1 cellular context compared by ENCODE assay signal in the genomic region with DNA sequence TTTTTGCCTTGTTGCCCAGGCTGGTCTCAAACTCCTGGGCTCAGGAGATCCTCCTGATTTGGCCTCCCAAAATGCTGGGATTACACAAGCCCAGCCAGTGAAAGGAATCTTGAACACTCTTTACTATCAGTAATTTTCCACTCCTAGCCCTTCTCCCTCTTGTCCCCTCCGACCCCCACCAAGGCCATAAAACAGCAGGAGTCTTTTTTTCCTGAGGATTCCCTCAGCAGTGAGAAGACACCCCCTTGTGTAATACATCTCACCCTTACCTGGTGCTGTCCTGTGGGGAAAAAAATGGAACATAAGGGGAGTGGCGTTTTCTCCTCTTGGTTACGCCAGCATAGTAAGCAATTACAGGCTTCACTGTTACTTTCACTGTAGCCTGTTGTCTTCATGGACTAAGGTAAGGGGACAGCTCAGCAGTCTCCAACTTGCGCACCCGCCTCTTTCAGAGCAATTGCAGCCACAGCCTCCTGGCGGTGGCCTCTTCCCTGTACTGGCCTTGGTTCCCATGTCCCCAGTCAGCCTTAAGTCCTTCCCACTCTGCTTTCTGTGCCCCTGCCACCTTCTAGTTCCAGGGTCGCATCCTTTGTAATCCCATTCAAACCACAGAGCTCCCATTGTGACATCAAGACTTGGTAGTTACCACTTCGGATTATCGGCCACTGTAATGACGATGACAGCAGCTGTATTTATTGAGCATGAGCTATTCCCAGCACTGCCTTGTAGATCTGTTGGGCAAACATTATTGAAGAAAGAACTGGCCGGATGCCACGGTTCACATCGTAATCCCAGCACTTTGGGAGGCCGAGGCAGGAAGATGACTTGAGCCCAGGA.
TF ChIP-seq lines count a peak whose summit lies in the region.

No MANE protein-coding gene starts in this region.

TF ChIP-seq in HepG2, 621 proteins besides CTCF, POLR2A, EP300 and RAD21 (continues in another document):
- TF ChIP-seq THAP11 (CRISPR knock-in tag; IDR thresholded peaks at IDR 0.05) (no peak), SRSF9 (IDR thresholded peaks at IDR 0.05; ENCODE audit: borderline replicate concordance, insufficient read depth, low read depth, low read length, poor library complexity, severe bottlenecking) (no peak), FOSL1 (CRISPR knock-in tag; IDR thresholded peaks at IDR 0.05; ENCODE audit: borderline replicate concordance) (no peak), EHMT2 (IDR thresholded peaks at IDR 0.05; ENCODE audit: borderline replicate concordance, low read depth, low read length) (no peak), JUN (CRISPR knock-in tag; IDR thresholded peaks at IDR 0.05) (no peak), AKAP8 (CRISPR knock-in tag; IDR thresholded peaks at IDR 0.05) (no peak), RFX1 (IDR thresholded peaks at IDR 0.05) (no peak), ZNF782 (CRISPR knock-in tag; IDR thresholded peaks at IDR 0.05; ENCODE audit: borderline replicate concordance) (0 out of 2 replicates have a peak, but pooled peaks have one; percentile 27), SIN3B (IDR thresholded peaks at IDR 0.05; ENCODE audit: low read length) (no peak), RBFOX2 (IDR thresholded peaks at IDR 0.05; ENCODE audit: low read depth, low read length) (no peak), ZNF230 (CRISPR knock-in tag; IDR thresholded peaks at IDR 0.05) (0 out of 2 replicates have a peak, but pooled peaks have one; percentile 63), AGO1 (IDR thresholded peaks at IDR 0.05; ENCODE audit: low read depth, low read length, poor library complexity, severe bottlenecking) (no peak), ZNF350 (CRISPR knock-in tag; IDR thresholded peaks at IDR 0.05; ENCODE audit: borderline replicate concordance, low read depth) (no peak; the same call in 1 of the 2 replicates), HNF4G (IDR thresholded peaks at IDR 0.05; ENCODE audit: borderline replicate concordance, low read depth, low read length) (no peak), HNF4G (CRISPR knock-in tag; IDR thresholded peaks at IDR 0.05; ENCODE audit: borderline replicate concordance, low read depth) (no peak), ZNF878 (CRISPR knock-in tag; IDR thresholded peaks at IDR 0.05) (no peak), EED (CRISPR knock-in tag; IDR thresholded peaks at IDR 0.05) (no peak), ELF4 (CRISPR knock-in tag; IDR thresholded peaks at IDR 0.05; ENCODE audit: borderline replicate concordance) (no peak), ELF1 (CRISPR knock-in tag; IDR thresholded peaks at IDR 0.05) (no peak), ETV6 (CRISPR knock-in tag; conservative IDR thresholded peaks at IDR 0.05) (no peak), SRSF1 (optimal IDR thresholded peaks at IDR 0.05; ENCODE audit: low read depth, low read length) (no peak), NFRKB (IDR thresholded peaks at IDR 0.05) (no peak), ERF (CRISPR knock-in tag; IDR thresholded peaks at IDR 0.05) (no peak; the same call in 1 of the 2 replicates), MAZ (IDR thresholded peaks at IDR 0.05; ENCODE audit: borderline replicate concordance, low read depth, low read length) (no peak), MAZ (CRISPR knock-in tag; IDR thresholded peaks at IDR 0.05; ENCODE audit: low read depth) (no peak), KLF11 (CRISPR knock-in tag; IDR thresholded peaks at IDR 0.05) (no peak), RNF2 (conservative IDR thresholded peaks at IDR 0.05; ENCODE audit: low read depth) (no peak), ZNF557 (CRISPR knock-in tag; IDR thresholded peaks at IDR 0.05) (no peak)
- TF ChIP-seq, protein P1, sequence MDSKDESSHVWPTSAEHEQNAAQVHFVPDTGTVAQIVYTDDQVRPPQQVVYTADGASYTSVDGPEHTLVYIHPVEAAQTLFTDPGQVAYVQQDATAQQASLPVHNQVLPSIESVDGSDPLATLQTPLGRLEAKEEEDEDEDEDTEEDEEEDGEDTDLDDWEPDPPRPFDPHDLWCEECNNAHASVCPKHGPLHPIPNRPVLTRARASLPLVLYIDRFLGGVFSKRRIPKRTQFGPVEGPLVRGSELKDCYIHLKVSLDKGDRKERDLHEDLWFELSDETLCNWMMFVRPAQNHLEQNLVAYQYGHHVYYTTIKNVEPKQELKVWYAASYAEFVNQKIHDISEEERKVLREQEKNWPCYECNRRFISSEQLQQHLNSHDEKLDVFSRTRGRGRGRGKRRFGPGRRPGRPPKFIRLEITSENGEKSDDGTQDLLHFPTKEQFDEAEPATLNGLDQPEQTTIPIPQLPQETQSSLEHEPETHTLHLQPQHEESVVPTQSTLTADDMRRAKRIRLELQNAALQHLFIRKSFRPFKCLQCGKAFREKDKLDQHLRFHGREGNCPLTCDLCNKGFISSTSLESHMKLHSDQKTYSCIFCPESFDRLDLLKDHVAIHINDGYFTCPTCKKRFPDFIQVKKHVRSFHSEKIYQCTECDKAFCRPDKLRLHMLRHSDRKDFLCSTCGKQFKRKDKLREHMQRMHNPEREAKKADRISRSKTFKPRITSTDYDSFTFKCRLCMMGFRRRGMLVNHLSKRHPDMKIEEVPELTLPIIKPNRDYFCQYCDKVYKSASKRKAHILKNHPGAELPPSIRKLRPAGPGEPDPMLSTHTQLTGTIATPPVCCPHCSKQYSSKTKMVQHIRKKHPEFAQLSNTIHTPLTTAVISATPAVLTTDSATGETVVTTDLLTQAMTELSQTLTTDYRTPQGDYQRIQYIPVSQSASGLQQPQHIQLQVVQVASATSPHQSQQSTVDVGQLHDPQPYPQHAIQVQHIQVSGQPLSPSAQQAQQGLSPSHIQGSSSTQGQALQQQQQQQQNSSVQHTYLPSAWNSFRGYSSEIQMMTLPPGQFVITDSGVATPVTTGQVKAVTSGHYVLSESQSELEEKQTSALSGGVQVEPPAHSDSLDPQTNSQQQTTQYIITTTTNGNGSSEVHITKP (CRISPR knock-in tag; IDR thresholded peaks at IDR 0.05; ENCODE audit: low read depth), result no peak
- TF ChIP-seq, protein P2, sequence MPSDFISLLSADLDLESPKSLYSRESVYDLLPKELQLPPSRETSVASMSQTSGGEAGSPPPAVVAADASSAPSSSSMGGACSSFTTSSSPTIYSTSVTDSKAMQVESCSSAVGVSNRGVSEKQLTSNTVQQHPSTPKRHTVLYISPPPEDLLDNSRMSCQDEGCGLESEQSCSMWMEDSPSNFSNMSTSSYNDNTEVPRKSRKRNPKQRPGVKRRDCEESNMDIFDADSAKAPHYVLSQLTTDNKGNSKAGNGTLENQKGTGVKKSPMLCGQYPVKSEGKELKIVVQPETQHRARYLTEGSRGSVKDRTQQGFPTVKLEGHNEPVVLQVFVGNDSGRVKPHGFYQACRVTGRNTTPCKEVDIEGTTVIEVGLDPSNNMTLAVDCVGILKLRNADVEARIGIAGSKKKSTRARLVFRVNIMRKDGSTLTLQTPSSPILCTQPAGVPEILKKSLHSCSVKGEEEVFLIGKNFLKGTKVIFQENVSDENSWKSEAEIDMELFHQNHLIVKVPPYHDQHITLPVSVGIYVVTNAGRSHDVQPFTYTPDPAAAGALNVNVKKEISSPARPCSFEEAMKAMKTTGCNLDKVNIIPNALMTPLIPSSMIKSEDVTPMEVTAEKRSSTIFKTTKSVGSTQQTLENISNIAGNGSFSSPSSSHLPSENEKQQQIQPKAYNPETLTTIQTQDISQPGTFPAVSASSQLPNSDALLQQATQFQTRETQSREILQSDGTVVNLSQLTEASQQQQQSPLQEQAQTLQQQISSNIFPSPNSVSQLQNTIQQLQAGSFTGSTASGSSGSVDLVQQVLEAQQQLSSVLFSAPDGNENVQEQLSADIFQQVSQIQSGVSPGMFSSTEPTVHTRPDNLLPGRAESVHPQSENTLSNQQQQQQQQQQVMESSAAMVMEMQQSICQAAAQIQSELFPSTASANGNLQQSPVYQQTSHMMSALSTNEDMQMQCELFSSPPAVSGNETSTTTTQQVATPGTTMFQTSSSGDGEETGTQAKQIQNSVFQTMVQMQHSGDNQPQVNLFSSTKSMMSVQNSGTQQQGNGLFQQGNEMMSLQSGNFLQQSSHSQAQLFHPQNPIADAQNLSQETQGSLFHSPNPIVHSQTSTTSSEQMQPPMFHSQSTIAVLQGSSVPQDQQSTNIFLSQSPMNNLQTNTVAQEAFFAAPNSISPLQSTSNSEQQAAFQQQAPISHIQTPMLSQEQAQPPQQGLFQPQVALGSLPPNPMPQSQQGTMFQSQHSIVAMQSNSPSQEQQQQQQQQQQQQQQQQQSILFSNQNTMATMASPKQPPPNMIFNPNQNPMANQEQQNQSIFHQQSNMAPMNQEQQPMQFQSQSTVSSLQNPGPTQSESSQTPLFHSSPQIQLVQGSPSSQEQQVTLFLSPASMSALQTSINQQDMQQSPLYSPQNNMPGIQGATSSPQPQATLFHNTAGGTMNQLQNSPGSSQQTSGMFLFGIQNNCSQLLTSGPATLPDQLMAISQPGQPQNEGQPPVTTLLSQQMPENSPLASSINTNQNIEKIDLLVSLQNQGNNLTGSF (CRISPR knock-in tag; IDR thresholded peaks at IDR 0.05), result no peak
- TF ChIP-seq, protein P3, sequence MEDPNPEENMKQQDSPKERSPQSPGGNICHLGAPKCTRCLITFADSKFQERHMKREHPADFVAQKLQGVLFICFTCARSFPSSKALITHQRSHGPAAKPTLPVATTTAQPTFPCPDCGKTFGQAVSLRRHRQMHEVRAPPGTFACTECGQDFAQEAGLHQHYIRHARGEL (CRISPR knock-in tag; IDR thresholded peaks at IDR 0.05), result no peak
- TF ChIP-seq, protein P4, sequence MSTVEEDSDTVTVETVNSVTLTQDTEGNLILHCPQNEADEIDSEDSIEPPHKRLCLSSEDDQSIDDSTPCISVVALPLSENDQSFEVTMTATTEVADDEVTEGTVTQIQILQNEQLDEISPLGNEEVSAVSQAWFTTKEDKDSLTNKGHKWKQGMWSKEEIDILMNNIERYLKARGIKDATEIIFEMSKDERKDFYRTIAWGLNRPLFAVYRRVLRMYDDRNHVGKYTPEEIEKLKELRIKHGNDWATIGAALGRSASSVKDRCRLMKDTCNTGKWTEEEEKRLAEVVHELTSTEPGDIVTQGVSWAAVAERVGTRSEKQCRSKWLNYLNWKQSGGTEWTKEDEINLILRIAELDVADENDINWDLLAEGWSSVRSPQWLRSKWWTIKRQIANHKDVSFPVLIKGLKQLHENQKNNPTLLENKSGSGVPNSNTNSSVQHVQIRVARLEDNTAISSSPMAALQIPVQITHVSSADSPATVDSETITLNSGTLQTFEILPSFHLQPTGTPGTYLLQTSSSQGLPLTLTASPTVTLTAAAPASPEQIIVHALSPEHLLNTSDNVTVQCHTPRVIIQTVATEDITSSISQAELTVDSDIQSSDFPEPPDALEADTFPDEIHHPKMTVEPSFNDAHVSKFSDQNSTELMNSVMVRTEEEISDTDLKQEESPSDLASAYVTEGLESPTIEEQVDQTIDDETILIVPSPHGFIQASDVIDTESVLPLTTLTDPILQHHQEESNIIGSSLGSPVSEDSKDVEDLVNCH (CRISPR knock-in tag; IDR thresholded peaks at IDR 0.05), result no peak
- TF ChIP-seq, protein P5, sequence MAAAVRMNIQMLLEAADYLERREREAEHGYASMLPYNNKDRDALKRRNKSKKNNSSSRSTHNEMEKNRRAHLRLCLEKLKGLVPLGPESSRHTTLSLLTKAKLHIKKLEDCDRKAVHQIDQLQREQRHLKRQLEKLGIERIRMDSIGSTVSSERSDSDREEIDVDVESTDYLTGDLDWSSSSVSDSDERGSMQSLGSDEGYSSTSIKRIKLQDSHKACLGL (CRISPR knock-in tag; IDR thresholded peaks at IDR 0.05), result no peak
- TF ChIP-seq, protein P6, sequence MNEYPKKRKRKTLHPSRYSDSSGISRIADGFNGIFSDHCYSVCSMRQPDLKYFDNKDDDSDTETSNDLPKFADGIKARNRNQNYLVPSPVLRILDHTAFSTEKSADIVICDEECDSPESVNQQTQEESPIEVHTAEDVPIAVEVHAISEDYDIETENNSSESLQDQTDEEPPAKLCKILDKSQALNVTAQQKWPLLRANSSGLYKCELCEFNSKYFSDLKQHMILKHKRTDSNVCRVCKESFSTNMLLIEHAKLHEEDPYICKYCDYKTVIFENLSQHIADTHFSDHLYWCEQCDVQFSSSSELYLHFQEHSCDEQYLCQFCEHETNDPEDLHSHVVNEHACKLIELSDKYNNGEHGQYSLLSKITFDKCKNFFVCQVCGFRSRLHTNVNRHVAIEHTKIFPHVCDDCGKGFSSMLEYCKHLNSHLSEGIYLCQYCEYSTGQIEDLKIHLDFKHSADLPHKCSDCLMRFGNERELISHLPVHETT (CRISPR knock-in tag; conservative IDR thresholded peaks at IDR 0.05), result no peak
- TF ChIP-seq, protein P7, sequence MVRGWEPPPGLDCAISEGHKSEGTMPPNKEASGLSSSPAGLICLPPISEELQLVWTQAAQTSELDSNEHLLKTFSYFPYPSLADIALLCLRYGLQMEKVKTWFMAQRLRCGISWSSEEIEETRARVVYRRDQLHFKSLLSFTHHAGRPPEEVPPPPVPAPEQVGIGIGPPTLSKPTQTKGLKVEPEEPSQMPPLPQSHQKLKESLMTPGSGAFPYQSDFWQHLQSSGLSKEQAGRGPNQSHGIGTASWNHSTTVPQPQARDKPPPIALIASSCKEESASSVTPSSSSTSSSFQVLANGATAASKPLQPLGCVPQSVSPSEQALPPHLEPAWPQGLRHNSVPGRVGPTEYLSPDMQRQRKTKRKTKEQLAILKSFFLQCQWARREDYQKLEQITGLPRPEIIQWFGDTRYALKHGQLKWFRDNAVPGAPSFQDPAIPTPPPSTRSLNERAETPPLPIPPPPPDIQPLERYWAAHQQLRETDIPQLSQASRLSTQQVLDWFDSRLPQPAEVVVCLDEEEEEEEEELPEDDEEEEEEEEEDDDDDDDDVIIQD (CRISPR knock-in tag; IDR thresholded peaks at IDR 0.05; ENCODE audit: low read depth), result no peak
- TF ChIP-seq, protein P8, sequence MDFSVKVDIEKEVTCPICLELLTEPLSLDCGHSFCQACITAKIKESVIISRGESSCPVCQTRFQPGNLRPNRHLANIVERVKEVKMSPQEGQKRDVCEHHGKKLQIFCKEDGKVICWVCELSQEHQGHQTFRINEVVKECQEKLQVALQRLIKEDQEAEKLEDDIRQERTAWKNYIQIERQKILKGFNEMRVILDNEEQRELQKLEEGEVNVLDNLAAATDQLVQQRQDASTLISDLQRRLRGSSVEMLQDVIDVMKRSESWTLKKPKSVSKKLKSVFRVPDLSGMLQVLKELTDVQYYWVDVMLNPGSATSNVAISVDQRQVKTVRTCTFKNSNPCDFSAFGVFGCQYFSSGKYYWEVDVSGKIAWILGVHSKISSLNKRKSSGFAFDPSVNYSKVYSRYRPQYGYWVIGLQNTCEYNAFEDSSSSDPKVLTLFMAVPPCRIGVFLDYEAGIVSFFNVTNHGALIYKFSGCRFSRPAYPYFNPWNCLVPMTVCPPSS (IDR thresholded peaks at IDR 0.05), result no peak
- TF ChIP-seq, protein P9, sequence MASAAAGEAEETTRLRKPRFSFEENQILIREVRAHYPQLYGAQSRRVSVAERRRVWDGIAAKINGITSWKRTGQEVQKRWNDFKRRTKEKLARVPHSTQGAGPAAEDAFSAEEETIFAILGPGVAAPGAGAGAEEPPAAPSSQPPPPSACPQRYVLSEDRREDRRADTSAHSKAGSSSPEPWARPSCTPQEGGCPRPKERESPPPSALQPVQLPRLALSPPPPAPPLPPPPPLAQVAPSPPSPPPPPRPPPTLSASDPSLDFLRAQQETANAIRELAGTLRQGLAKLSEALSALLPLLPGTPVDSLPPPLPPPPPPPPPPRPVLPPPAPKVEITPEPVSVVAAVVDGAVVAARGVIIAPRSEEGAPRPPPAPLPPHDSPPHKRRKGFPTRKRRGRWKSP (CRISPR knock-in tag; IDR thresholded peaks at IDR 0.05), result peak; percentile 59; the same call in 1 of the 2 replicates
- TF ChIP-seq, protein P10, sequence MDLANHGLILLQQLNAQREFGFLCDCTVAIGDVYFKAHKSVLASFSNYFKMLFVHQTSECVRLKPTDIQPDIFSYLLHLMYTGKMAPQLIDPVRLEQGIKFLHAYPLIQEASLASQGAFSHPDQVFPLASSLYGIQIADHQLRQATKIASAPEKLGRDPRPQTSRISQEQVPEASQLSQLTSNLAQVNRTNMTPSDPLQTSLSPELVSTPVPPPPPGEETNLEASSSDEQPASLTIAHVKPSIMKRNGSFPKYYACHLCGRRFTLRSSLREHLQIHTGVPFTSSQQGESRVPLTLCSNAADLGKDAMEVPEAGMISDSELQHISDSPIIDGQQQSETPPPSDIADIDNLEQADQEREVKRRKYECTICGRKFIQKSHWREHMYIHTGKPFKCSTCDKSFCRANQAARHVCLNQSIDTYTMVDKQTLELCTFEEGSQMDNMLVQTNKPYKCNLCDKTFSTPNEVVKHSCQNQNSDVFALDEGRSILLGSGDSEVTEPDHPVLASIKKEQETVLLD (CRISPR knock-in tag; IDR thresholded peaks at IDR 0.05; ENCODE audit: low read depth), result no peak
